Comparison of ENCODE assay signal across 8 cellular contexts in the genomic region with DNA sequence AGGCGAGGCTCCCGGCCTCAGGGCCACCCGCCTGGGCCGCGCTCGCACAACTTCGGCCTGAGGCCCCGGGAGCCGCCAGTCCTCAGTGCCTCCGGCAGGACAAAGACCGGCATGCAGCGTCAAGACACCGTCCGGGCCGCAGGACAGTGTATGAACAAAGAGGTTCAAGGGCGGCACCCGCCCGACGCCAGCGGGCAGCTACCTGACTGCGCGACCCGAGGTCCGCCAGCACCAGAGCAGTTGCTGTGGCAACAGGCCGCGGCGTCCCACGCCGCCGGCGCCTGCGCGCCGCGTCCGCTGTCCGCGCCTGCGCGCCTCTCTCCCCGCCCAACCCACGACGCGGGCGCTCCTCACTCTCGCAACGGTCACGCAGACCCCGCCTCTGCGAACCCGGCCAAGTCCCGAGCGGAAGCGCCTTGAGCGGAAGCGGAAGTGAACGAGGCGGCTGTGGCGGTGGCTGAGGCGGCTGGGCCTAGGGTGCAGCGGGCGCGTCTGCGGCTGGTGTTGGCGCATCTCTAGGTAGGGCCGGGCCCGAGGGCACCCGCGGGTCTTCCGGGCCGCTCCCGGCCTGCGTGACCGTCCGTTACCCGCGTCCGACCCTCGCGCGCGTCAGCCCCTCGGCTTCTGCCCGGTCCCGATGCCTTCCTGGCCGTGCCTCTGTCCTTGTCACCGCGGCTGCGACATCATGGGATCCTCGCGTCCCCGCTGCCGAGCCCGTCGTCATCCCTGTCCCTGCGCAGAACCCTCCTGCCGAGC. TPM values are rescaled to one million over a fixed set of nuclear protein-coding genes. Genes with fewer than 3 reads are reported as not detected.
A peak's percentile ranks its signal among the peaks of the same experiment; 100 is the strongest.
DNase-seq lines count a peak whose midpoint lies in the region; ATAC-seq and TF ChIP-seq lines count a peak whose summit lies in the region.

A gene with protein sequence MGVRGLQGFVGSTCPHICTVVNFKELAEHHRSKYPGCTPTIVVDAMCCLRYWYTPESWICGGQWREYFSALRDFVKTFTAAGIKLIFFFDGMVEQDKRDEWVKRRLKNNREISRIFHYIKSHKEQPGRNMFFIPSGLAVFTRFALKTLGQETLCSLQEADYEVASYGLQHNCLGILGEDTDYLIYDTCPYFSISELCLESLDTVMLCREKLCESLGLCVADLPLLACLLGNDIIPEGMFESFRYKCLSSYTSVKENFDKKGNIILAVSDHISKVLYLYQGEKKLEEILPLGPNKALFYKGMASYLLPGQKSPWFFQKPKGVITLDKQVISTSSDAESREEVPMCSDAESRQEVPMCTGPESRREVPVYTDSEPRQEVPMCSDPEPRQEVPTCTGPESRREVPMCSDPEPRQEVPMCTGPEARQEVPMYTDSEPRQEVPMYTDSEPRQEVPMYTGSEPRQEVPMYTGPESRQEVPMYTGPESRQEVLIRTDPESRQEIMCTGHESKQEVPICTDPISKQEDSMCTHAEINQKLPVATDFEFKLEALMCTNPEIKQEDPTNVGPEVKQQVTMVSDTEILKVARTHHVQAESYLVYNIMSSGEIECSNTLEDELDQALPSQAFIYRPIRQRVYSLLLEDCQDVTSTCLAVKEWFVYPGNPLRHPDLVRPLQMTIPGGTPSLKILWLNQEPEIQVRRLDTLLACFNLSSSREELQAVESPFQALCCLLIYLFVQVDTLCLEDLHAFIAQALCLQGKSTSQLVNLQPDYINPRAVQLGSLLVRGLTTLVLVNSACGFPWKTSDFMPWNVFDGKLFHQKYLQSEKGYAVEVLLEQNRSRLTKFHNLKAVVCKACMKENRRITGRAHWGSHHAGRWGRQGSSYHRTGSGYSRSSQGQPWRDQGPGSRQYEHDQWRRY (plus strand): TSS at position 435 of the 756 bp plus-strand sequence. CDS start 10,633 bp downstream, outside the sequence.

- TF ChIP-seq EP300 in upper lobe of left lung (IDR thresholded peaks at IDR 0.05), result peak in 2 of 4 donors; percentile 39 to 82

- DNase-seq in NCI-H146 treated with DMSO at 0.1 percent for 48 hours (lab: John Stamatoyannopoulos, UW; ENCODE audit: unreplicated experiment), result peak; percentile 92
- peak; percentile 92 to 96 (median 94) for DNase-seq in T-helper 1 cell
- DNase-seq in adrenal gland, result peak; percentile 97 to 98 (median 97)
- DNase-seq in heart left ventricle, result peak; percentile 97 to 99 (median 98)
- DNase-seq in posterior vena cava (ENCODE audit: low spot score), result peak; percentile 99
- peak; percentile 97 to 98 for DNase-seq in upper lobe of left lung

- H3K27me3 ChIP-seq in adrenal gland, result no peaks in the 10 kb centered on the region
- H3K27me3 ChIP-seq in heart left ventricle, result no peaks in the 10 kb centered on the region
- H3K27me3 ChIP-seq in upper lobe of left lung, result no peaks in the 10 kb centered on the region

- H3K27ac ChIP-seq in adrenal gland, result peak within 1 kb of the TSS; percentile 43 to 98 (median 91)
- H3K27ac ChIP-seq in heart left ventricle, result peak within 1 kb of the TSS; percentile 79 to 96 (median 92)
- H3K27ac ChIP-seq in upper lobe of left lung, result peak within 1 kb of the TSS; percentile 92 to 98 (median 96)

- no peaks in the 10 kb centered on the region for H3K9me3 ChIP-seq in adrenal gland (replicated peaks in 1 of 3)
- H3K9me3 ChIP-seq in heart left ventricle, result no peaks in the 10 kb centered on the region
- no peaks in the 10 kb centered on the region for H3K9me3 ChIP-seq in upper lobe of left lung

- H3K4me1 ChIP-seq in adrenal gland (replicated peaks in 1 of 2), result peaks cover 23 to 43% of the 10 kb centered on the region in 2 donors
- peaks cover 5 to 50% (median 35%) of the 10 kb centered on the region in 12 donors for H3K4me1 ChIP-seq in heart left ventricle
- H3K4me1 ChIP-seq in upper lobe of left lung, result peaks cover 21 to 44% (median 28%) of the 10 kb centered on the region in 4 donors

- TF ChIP-seq POLR2A in GM15510 (IDR thresholded peaks at IDR 0.05; ENCODE audit: borderline replicate concordance, extremely low read depth, insufficient read length), result peak; percentile 98
- peak; percentile 91 to 96 for TF ChIP-seq POLR2A in adrenal gland (IDR thresholded peaks at IDR 0.05)
- peak; percentile 32 to 95 for TF ChIP-seq POLR2A in heart left ventricle (IDR thresholded peaks at IDR 0.05)
- peak in 3 of 4 donors; percentile 92 to 97 (median 96) for TF ChIP-seq POLR2A in upper lobe of left lung (IDR thresholded peaks at IDR 0.05)

- WGBS in adrenal gland, 4 donors, result 0% methylated on average over 7 to 97 of the region's 97 CpGs
- 0% methylated on average over 65 to 97 of the region's 97 CpGs for WGBS in heart left ventricle, 4 donors
- WGBS in upper lobe of left lung, 2 donors, result 1% methylated on average over 26 of the region's 97 CpGs; no CpG with 5 or more reads in 1 of the 2 donors

- ATAC-seq in HG02884 (IDR thresholded peaks at IDR 0.05; ENCODE audit: unreplicated experiment), result peak; percentile 95
- peak; percentile 98 to 99 (median 99) for ATAC-seq in heart left ventricle
- ATAC-seq in upper lobe of left lung (ENCODE audit: low FRiP score in 2 of 2), result peak; percentile 97 to 99

- H3K36me3 ChIP-seq in adrenal gland (replicated peaks in 1 of 2), result no peaks in the 10 kb centered on the region
- no peaks in the 10 kb centered on the region for H3K36me3 ChIP-seq in heart left ventricle
- H3K36me3 ChIP-seq in upper lobe of left lung, result no peaks in the 10 kb centered on the region

- H3K4me3 ChIP-seq in adrenal gland (peak within 1 kb of the TSS; percentile 73 to 84 (median 78)), heart left ventricle (peak within 1 kb of the TSS; percentile 77 to 99 (median 94)), upper lobe of left lung (peak within 1 kb of the TSS; percentile 73 to 98 (median 83))

- intact Hi-C loops in adrenal gland (cut with DNase I) (no loop called here), heart left ventricle (cut with DNase I) (loop anchor here in 5 of 10 donors (5.0 to 10.0 kb wide), 4 partner anchors 216 to 264 kb away; no protein-coding TSS in a partner anchor), posterior vena cava (cut with DNase I) (no loop called here)

- no peak for TF ChIP-seq CTCF in adrenal gland (IDR thresholded peaks at IDR 0.05)
- TF ChIP-seq CTCF in heart left ventricle (IDR thresholded peaks at IDR 0.05), result no peak
- TF ChIP-seq CTCF in upper lobe of left lung (IDR thresholded peaks at IDR 0.05), result peak in 1 of 6 experiments; percentile 24

RNA-seq across cellular contexts. Expression of the gene that starts here (rescaled TPM):
- total RNA-seq in adrenal gland (10 to 100 TPM; 18.6 to 34.9 (median 27.5) TPM), heart left ventricle (10 to 100 TPM; 12.1 to 29.4 (median 19.9) TPM), posterior vena cava (10 to 100 TPM; 18.7 to 25.3 TPM), upper lobe of left lung (10 to 100 TPM; 20.1 to 51.3 (median 28.3) TPM)
- polyA plus RNA-seq in adrenal gland (10 to 100 TPM; 12.4 to 42.0 (median 15.0) TPM), heart left ventricle (1 to 10 TPM; 6.6 to 7.3 TPM)

Comparison
In these comparisons a context has a peak if more than half of its experiments do, and no peak if none do; other contexts are left out.
1. Peak in every context shown above with its lines: DNase-seq, ATAC-seq, H3K4me3 ChIP-seq and H3K27ac ChIP-seq.